In genomic region chrX:153971124-153971631, GRCh38 we compare ENCODE assay signal across 8 cellular contexts. TPM values are rescaled to one million over a fixed set of nuclear protein-coding genes. Genes with fewer than 3 reads are reported as not detected.
DNase-seq lines count a peak whose midpoint lies in the region; ATAC-seq and TF ChIP-seq lines count a peak whose summit lies in the region.

No MANE protein-coding gene starts in this region.

- ATAC-seq in GM19324 (IDR thresholded peaks at IDR 0.05; ENCODE audit: low FRiP score, unreplicated experiment), result peak; percentile 50
- ATAC-seq in HG03521 (IDR thresholded peaks at IDR 0.05; ENCODE audit: unreplicated experiment), result peak; percentile 31

- no peaks in the 10 kb centered on the region for H3K79me1 ChIP-seq in mesendoderm (ENCODE audit: low read length)

- POLR2A ChIA-PET in BJ (lab: Charles Lee), result no interaction called here

- WGBS in mesendoderm (ENCODE audit: extremely low coverage, insufficient coverage, low lambda C conversion rate), result no CpG with 5 or more reads among the region's 52 CpGs

- H3K36me3 ChIP-seq in BJ (ENCODE audit: control insufficient read depth, insufficient read depth, low read length), result no peaks in the 10 kb centered on the region
- H3K36me3 ChIP-seq in effector memory CD4-positive, alpha-beta T cell (ENCODE audit: control insufficient read depth, insufficient read depth, low read length), result no peaks in the 10 kb centered on the region
- H3K36me3 ChIP-seq in mesendoderm (ENCODE audit: control insufficient read depth, insufficient read depth, low read length), result no peaks in the 10 kb centered on the region

- no peak overlapping the region for H2AK5ac ChIP-seq in mesendoderm (ENCODE audit: low read length)

- no peak overlapping the region for H4K8ac ChIP-seq in mesendoderm (ENCODE audit: low read depth, low read length)

- DNase-seq in BJ (ENCODE audit: low read depth), result no peak
- DNase-seq in NCI-H82 treated with DMSO at 0.1 percent for 48 hours (lab: John Stamatoyannopoulos, UW; ENCODE audit: unreplicated experiment), result peak; percentile 29
- DNase-seq in activated CD8-positive, alpha-beta memory T cell treated with anti-CD3 and anti-CD28 coated beads for 4 hours (ENCODE audit: low read depth in 2 of 2), result peak; percentile 83 to 85
- DNase-seq in effector memory CD4-positive, alpha-beta T cell, result peak; percentile 79 to 85 (median 84)
- DNase-seq in mesendoderm, result peak; percentile 87
- peak; percentile 87 for DNase-seq in stimulated activated CD8-positive, alpha-beta memory T cell treated with anti-CD3 and anti-CD28 coated beads, Interleukin-12 subunit alpha, Interleukin-12 subunit beta, amount 100 ng/mL, for 4 hours (ENCODE audit: low read depth)

- peak overlapping the region; percentile 99 for H3K18ac ChIP-seq in mesendoderm (ENCODE audit: low read length)

- no peaks in the 10 kb centered on the region for H3K9me3 ChIP-seq in effector memory CD4-positive, alpha-beta T cell (ENCODE audit: control insufficient read depth, low read length)

- H3K27ac ChIP-seq in effector memory CD4-positive, alpha-beta T cell (ENCODE audit: insufficient read depth, low read length, poor library complexity, severe bottlenecking), result peak overlapping the region; percentile 94
- peak overlapping the region; percentile 100 for H3K27ac ChIP-seq in mesendoderm (ENCODE audit: low read depth, low read length)

- H3K56ac ChIP-seq in mesendoderm (ENCODE audit: low read length), result peak overlapping the region; percentile 99

- H3K4me3 ChIP-seq in BJ (ENCODE audit: low read depth, low read length) (peak overlapping the region; percentile 75), mesendoderm (ENCODE audit: low read length) (peak overlapping the region; percentile 95)
- peak overlapping the region; percentile 99 for H3K4me3 ChIP-seq in effector memory CD4-positive, alpha-beta T cell (ENCODE audit: insufficient read depth, low read depth, low read length, poor library complexity, severe bottlenecking)

- peaks cover 43% of the 10 kb centered on the region for H3K79me2 ChIP-seq in mesendoderm (ENCODE audit: control insufficient read depth, insufficient read depth, low read length)

- peak overlapping the region; percentile 66 for H3K23ac ChIP-seq in mesendoderm (ENCODE audit: low read length)

- H3K4me2 ChIP-seq in mesendoderm (ENCODE audit: low read length), result no peak overlapping the region

- no peaks in the 10 kb centered on the region for H3K27me3 ChIP-seq in BJ (ENCODE audit: control insufficient read depth, insufficient read depth, low read length)
- H3K27me3 ChIP-seq in effector memory CD4-positive, alpha-beta T cell (replicated peaks; ENCODE audit: control insufficient read depth, insufficient read depth, low read length, poor library complexity, severe bottlenecking), result no peaks in the 10 kb centered on the region
- no peaks in the 10 kb centered on the region for H3K27me3 ChIP-seq in mesendoderm (ENCODE audit: insufficient read depth, low read length, poor library complexity)

- H4K5ac ChIP-seq in mesendoderm (ENCODE audit: low read length), result no peak overlapping the region

- H2BK120ac ChIP-seq in mesendoderm (ENCODE audit: low read depth, low read length), result peak overlapping the region; percentile 82

- peak overlapping the region; percentile 99 for H3K9ac ChIP-seq in mesendoderm (ENCODE audit: low read length)

- TF ChIP-seq CTCF in BJ (IDR thresholded peaks at IDR 0.05; ENCODE audit: insufficient read depth, low read depth, low read length), result no peak

- H2BK15ac ChIP-seq in mesendoderm (replicated peaks; ENCODE audit: low read depth), result no peak overlapping the region

- H3K4ac ChIP-seq in mesendoderm (ENCODE audit: low read depth, low read length), result peak overlapping the region; percentile 98

- peaks cover 29% of the 10 kb centered on the region for H3K4me1 ChIP-seq in effector memory CD4-positive, alpha-beta T cell (ENCODE audit: control insufficient read depth, insufficient read depth, low read length, poor library complexity, severe bottlenecking)
- peaks cover 6% of the 10 kb centered on the region for H3K4me1 ChIP-seq in mesendoderm (ENCODE audit: control insufficient read depth, low read depth, low read length)

- CTCF ChIA-PET in BJ (lab: Yijun Ruan, JAX), result interaction anchor here (1.0 kb wide), 1 partner anchor 54 kb away, joined by 4 read pairs; no protein-coding TSS in a partner anchor

- H2BK5ac ChIP-seq in mesendoderm (ENCODE audit: low read length), result peak overlapping the region; percentile 93

RNA-seq across cellular contexts. Expression of gene HCFC1, which starts 0.4 kb away (rescaled TPM):
- 2.5 and 3.3 TPM in 2 replicates for polyA plus RNA-seq in BJ (2011; rRNA removed)
- polyA minus RNA-seq in BJ (2011; rRNA and poly(A)+ RNA removed), result 14.6 and 23.4 TPM in 2 replicates
- polyA plus RNA-seq in mesendoderm (2013, experiment 1 of 2), result 76.6 TPM
- polyA plus RNA-seq in mesendoderm (2013, experiment 2 of 2), result 74.0 TPM

RNA-seq across cellular contexts. Expression of gene TMEM187, which starts 1.4 kb away (rescaled TPM):
- 6.0 and 8.7 TPM in 2 replicates for polyA plus RNA-seq in BJ (2011; rRNA removed)
- polyA minus RNA-seq in BJ (2011; rRNA and poly(A)+ RNA removed), result 2.7 and 4.2 TPM in 2 replicates
- 1.2 TPM for polyA plus RNA-seq in mesendoderm (2013, experiment 1 of 2)
- polyA plus RNA-seq in mesendoderm (2013, experiment 2 of 2), result 1.2 TPM

RNA-seq across cellular contexts. Expression of gene RENBP, which starts 26.7 kb away (rescaled TPM):
- 0.36 and 0.43 TPM in 2 replicates for polyA plus RNA-seq in BJ (2011; rRNA removed)
- polyA minus RNA-seq in BJ (2011; rRNA and poly(A)+ RNA removed), result 0.31 TPM in 1 of 2 replicates, not detected in the other
- polyA plus RNA-seq in mesendoderm (2013, experiment 1 of 2), result 1.8 TPM
- 1.7 TPM for polyA plus RNA-seq in mesendoderm (2013, experiment 2 of 2)

RNA-seq across cellular contexts. Expression of gene NAA10, which starts 36.3 kb away (rescaled TPM):
- 61.4 and 76.0 TPM in 2 replicates for polyA plus RNA-seq in BJ (2011; rRNA removed)
- polyA minus RNA-seq in BJ (2011; rRNA and poly(A)+ RNA removed), result 35.3 and 36.7 TPM in 2 replicates
- polyA plus RNA-seq in mesendoderm (2013, experiment 1 of 2), result 120 TPM
- polyA plus RNA-seq in mesendoderm (2013, experiment 2 of 2), result 121 TPM

RNA-seq across cellular contexts. Expression of gene ARHGAP4, which starts 45.1 kb away (rescaled TPM):
- 0.39 and 0.82 TPM in 2 replicates for polyA plus RNA-seq in BJ (2011; rRNA removed)
- 0.62 TPM in 1 of 2 replicates, not detected in the other for polyA minus RNA-seq in BJ (2011; rRNA and poly(A)+ RNA removed)
- polyA plus RNA-seq in mesendoderm (2013, experiment 1 of 2), result 12.4 TPM
- 12.0 TPM for polyA plus RNA-seq in mesendoderm (2013, experiment 2 of 2)
